ENCODE assay signal across 9 cellular contexts in genomic region chr4:158821228-158822009, GRCh38. TPM values are rescaled to one million over a fixed set of nuclear protein-coding genes. Genes with fewer than 3 reads are reported as not detected.
DNase-seq lines count a peak whose midpoint lies in the region; ATAC-seq and TF ChIP-seq lines count a peak whose summit lies in the region.
"Had no signal": no experiment of that assay in that cellular context is flagged by ENCODE, and none has a peak within 500 bp of the region (broad histone marks: within the 10 kb centered on the region; RNA-seq: fewer than 3 reads in every experiment).

No MANE protein-coding gene starts in this region.

- no peaks in the 10 kb centered on the region for H3K27me3 ChIP-seq in heart left ventricle
- no peaks in the 10 kb centered on the region for H3K27me3 ChIP-seq in dorsolateral prefrontal cortex
- no peaks in the 10 kb centered on the region for H3K27me3 ChIP-seq in tibial artery

- in situ Hi-C loops in ACHN (cut with HindIII; ENCODE audit: low pct_ligation_motif_present, low pct_unique_long_range_greater_than_20kb, low sequenced_read_pairs), result no loop called here

- H3K9me3 ChIP-seq in heart left ventricle (no peaks in the 10 kb centered on the region), tibial artery (no peaks in the 10 kb centered on the region)

- WGBS in heart left ventricle, 4 donors, result 68 to 69% (median 69%) methylated on average over 4 of the region's 4 CpGs

- no peaks in the 10 kb centered on the region for H3K36me3 ChIP-seq in heart left ventricle
- H3K36me3 ChIP-seq in tibial artery, result no peaks in the 10 kb centered on the region

- intact Hi-C loops in heart left ventricle (cut with DNase I), result loop anchor here in 3 of 10 donors (5.0 to 10.0 kb wide), 2 partner anchors 47 to 54 kb away; partner anchors contain the start of gene FNIP2 (in 1 of the 3)
- intact Hi-C loops in Right ventricle myocardium inferior (cut with DNase I), result loop anchor here (2.0 kb wide), 1 partner anchor 17 kb away; no protein-coding TSS in a partner anchor
- intact Hi-C loops in dorsolateral prefrontal cortex (cut with DNase I), result loop anchor here in 1 of 2 donors (10.0 kb wide), 1 partner anchor 57 kb away; the partner anchor contains the start of gene FNIP2
- intact Hi-C loops in tibial artery (cut with DNase I; ENCODE audit: low total_unique reads), result no loop called here

- no peak for TF ChIP-seq POLR2A in heart left ventricle (IDR thresholded peaks at IDR 0.05)

- H3K4me1 ChIP-seq in heart left ventricle (peaks cover 13 to 96% (median 74%) of the 10 kb centered on the region in 12 donors), tibial artery (peaks cover 0 to 99% (median 60%) of the 10 kb centered on the region in 4 donors)

- no peak for TF ChIP-seq CTCF in heart left ventricle (IDR thresholded peaks at IDR 0.05)
- TF ChIP-seq CTCF in dorsolateral prefrontal cortex (IDR thresholded peaks at IDR 0.05 in 54 of 56, conservative IDR thresholded peaks at IDR 0.05 in 2 of 56; ENCODE audit: low read depth in 1 of 56, partially characterized antibody in 56 of 56), result no peak
- no peak for TF ChIP-seq CTCF in tibial artery (IDR thresholded peaks at IDR 0.05)

- ATAC-seq in heart left ventricle (peak in 1 of 4 donors; percentile 25), Right ventricle myocardium inferior (no peak), HG03196 (IDR thresholded peaks at IDR 0.05; ENCODE audit: unreplicated experiment) (peak; percentile 28)

- peak overlapping the region in 9 of 12 donors; percentile 10 to 77 (median 48) for H3K27ac ChIP-seq in heart left ventricle
- H3K27ac ChIP-seq in dorsolateral prefrontal cortex, result peak overlapping the region in 35 of 59 donors; percentile 1 to 72 (median 45)
- peak overlapping the region; percentile 75 to 77 for H3K27ac ChIP-seq in tibial artery

- H3K4me3 ChIP-seq in heart left ventricle, result no peak overlapping the region
- no peak overlapping the region for H3K4me3 ChIP-seq in dorsolateral prefrontal cortex
- no peak overlapping the region for H3K4me3 ChIP-seq in tibial artery

- DNase-seq in heart left ventricle (no peak), Right ventricle myocardium inferior (ENCODE audit: missing footprints) (no peak), dorsolateral prefrontal cortex (no peak), tibial artery (no peak), T-helper 2 cell (no peak), ACHN (no peak), cerebellum (ENCODE audit: low spot score) (no peak)
- DNase-seq: stimulated activated CD4-positive, alpha-beta T cell treated with anti-CD3 and anti-CD28 coated beads, Interleukin-4, amount 100 ng/mL, for 24 hours had no signal

RNA-seq across cellular contexts. Expression of gene FNIP2, which starts 52.6 kb away (rescaled TPM):
- total RNA-seq in heart left ventricle, result 10 to 100 TPM; 32.4 to 87.4 (median 44.7) TPM
- polyA plus RNA-seq in heart left ventricle, result 10 to 100 TPM; 14.5 to 36.8 TPM
- 46.2 TPM for total RNA-seq in Right ventricle myocardium inferior
- 10 to 100 TPM; 38.5 to 72.7 (median 57.8) TPM for total RNA-seq in dorsolateral prefrontal cortex
- total RNA-seq in cerebellum, result 42.0 TPM
